In genomic region chr1:92480813-92481597, GRCh38 we compare ENCODE assay signal across 13 cellular contexts. TPM values are rescaled to one million over a fixed set of nuclear protein-coding genes. Genes with fewer than 3 reads are reported as not detected.
DNase-seq lines count a peak whose midpoint lies in the region; ATAC-seq and TF ChIP-seq lines count a peak whose summit lies in the region.
"Had no signal": no experiment of that assay in that cellular context is flagged by ENCODE, and none has a peak within 500 bp of the region (broad histone marks: within the 10 kb centered on the region; RNA-seq: fewer than 3 reads in every experiment).

No MANE protein-coding gene starts in this region.

- H3K27me3 ChIP-seq in muscle layer of duodenum (ENCODE audit: low read depth, low read length) (peaks cover 45% of the 10 kb centered on the region), upper lobe of left lung (peaks cover 0 to 54% (median 31%) of the 10 kb centered on the region in 4 donors)

- DNase-seq in left ventricle myocardium superior, result peak; percentile 31
- no peak for DNase-seq in Right ventricle myocardium inferior (ENCODE audit: missing footprints)
- DNase-seq in chondrocyte (ENCODE audit: low spot score), result peak; percentile 77
- DNase-seq in upper lobe of left lung, result peak in 1 of 2 donors; percentile 85
- no peak for DNase-seq in DMS153 (lab: John Stamatoyannopoulos, UW)
- DNase-seq: effector CD4-positive, alpha-beta T cell; NCI-H1694 treated with DMSO at 0.1 percent for 48 hours; SIG-M5; stimulated activated CD4-positive, alpha-beta T cell treated with anti-CD3 and anti-CD28 coated beads, Interleukin-1b, Interleukin-23, amount 100 ng/mL, for 48 hours; tibial artery had no signal

- H3K9me3 ChIP-seq in muscle layer of duodenum (ENCODE audit: control insufficient read depth in 1 of 2, low read length in 2 of 2), result no peaks in the 10 kb centered on the region
- no peaks in the 10 kb centered on the region for H3K9me3 ChIP-seq in upper lobe of left lung
- H3K9me3 ChIP-seq: tibial artery had no signal

- TF ChIP-seq EP300 in upper lobe of left lung (IDR thresholded peaks at IDR 0.05), result no peak

- H3K27me3 Mint-ChIP-seq in chondrocyte (ENCODE audit: low read depth), result peaks cover 77% of the 10 kb centered on the region

- H3K4me3 ChIP-seq in muscle layer of duodenum (ENCODE audit: low read depth in 1 of 2, low read length in 2 of 2) (peak overlapping the region; percentile 7 to 73), upper lobe of left lung (peak overlapping the region in 3 of 4 donors; percentile 7 to 54 (median 20))

- intact Hi-C loops in left ventricle myocardium superior (cut with micrococcal nuclease), result no loop called here
- intact Hi-C loops in Right ventricle myocardium inferior (cut with DNase I), result no loop called here

- peaks cover 43% of the 10 kb centered on the region for H3K4me1 Mint-ChIP-seq in chondrocyte (ENCODE audit: low read depth)

- H3K4me1 ChIP-seq in muscle layer of duodenum (ENCODE audit: control insufficient read depth in 1 of 2, insufficient read depth in 2 of 2, low read length in 2 of 2) (peaks cover 6 to 59% of the 10 kb centered on the region in 2 donors), upper lobe of left lung (peaks cover 54 to 61% (median 58%) of the 10 kb centered on the region in 4 donors)

- H3K27ac ChIP-seq in muscle layer of duodenum (ENCODE audit: low read length), result no peak overlapping the region
- no peak overlapping the region for H3K27ac ChIP-seq in upper lobe of left lung
- H3K27ac ChIP-seq: tibial artery had no signal

- TF ChIP-seq CTCF in chondrocyte (IDR thresholded peaks at IDR 0.05) (no peak), upper lobe of left lung (IDR thresholded peaks at IDR 0.05) (no peak)

- no peaks in the 10 kb centered on the region for H3K9me3 Mint-ChIP-seq in chondrocyte (ENCODE audit: low read depth)

- whole genome bisulfite sequencing in upper lobe of left lung, 2 donors, result 36 to 61% methylated on average over 34 to 40 of the region's 65 CpGs

- ATAC-seq in left ventricle myocardium superior, result no peak
- no peak for ATAC-seq in Right ventricle myocardium inferior
- no peak for ATAC-seq in upper lobe of left lung (ENCODE audit: low FRiP score in 2 of 2)
- no peak for ATAC-seq in GM18505 (IDR thresholded peaks at IDR 0.05; ENCODE audit: unreplicated experiment)
- ATAC-seq in GM19395 (IDR thresholded peaks at IDR 0.05; ENCODE audit: unreplicated experiment), result no peak

- H3K36me3 Mint-ChIP-seq in chondrocyte (ENCODE audit: low read depth), result peaks cover 8% of the 10 kb centered on the region

- H3K4me3 Mint-ChIP-seq in chondrocyte (ENCODE audit: unreplicated experiment), result peak overlapping the region; percentile 50

- no peak for TF ChIP-seq POLR2A in upper lobe of left lung (IDR thresholded peaks at IDR 0.05)
- no peak for TF ChIP-seq POLR2A in GM18505 (IDR thresholded peaks at IDR 0.05; ENCODE audit: borderline replicate concordance, extremely low read depth, insufficient read depth, insufficient read length)

- H3K36me3 ChIP-seq in muscle layer of duodenum (ENCODE audit: control insufficient read depth in 1 of 2, insufficient read depth in 2 of 2, low read length in 2 of 2) (no peaks in the 10 kb centered on the region), upper lobe of left lung (no peaks in the 10 kb centered on the region)
- H3K36me3 ChIP-seq: tibial artery had no signal

- no peak overlapping the region for H3K27ac Mint-ChIP-seq in chondrocyte (ENCODE audit: unreplicated experiment)

RNA-seq across cellular contexts. Expression of gene GFI1, which starts 5.7 kb away (rescaled TPM):
- 0.30 TPM for total RNA-seq in left ventricle myocardium superior
- 0.08 TPM for total RNA-seq in Right ventricle myocardium inferior
- total RNA-seq in chondrocyte, result 0.15 TPM in 1 of 3 replicates, not detected in the others
- 1 to 10 TPM; 2.0 to 7.3 (median 4.0) TPM for total RNA-seq in upper lobe of left lung

Comparison
In these comparisons a context has a peak if more than half of its experiments do, and no peak if none do; other contexts are left out.
1. DNase-seq: peak in left ventricle myocardium superior (single experiment) and chondrocyte (single experiment); none in Right ventricle myocardium inferior (single experiment) and DMS153 (single experiment).